In the genomic region with DNA sequence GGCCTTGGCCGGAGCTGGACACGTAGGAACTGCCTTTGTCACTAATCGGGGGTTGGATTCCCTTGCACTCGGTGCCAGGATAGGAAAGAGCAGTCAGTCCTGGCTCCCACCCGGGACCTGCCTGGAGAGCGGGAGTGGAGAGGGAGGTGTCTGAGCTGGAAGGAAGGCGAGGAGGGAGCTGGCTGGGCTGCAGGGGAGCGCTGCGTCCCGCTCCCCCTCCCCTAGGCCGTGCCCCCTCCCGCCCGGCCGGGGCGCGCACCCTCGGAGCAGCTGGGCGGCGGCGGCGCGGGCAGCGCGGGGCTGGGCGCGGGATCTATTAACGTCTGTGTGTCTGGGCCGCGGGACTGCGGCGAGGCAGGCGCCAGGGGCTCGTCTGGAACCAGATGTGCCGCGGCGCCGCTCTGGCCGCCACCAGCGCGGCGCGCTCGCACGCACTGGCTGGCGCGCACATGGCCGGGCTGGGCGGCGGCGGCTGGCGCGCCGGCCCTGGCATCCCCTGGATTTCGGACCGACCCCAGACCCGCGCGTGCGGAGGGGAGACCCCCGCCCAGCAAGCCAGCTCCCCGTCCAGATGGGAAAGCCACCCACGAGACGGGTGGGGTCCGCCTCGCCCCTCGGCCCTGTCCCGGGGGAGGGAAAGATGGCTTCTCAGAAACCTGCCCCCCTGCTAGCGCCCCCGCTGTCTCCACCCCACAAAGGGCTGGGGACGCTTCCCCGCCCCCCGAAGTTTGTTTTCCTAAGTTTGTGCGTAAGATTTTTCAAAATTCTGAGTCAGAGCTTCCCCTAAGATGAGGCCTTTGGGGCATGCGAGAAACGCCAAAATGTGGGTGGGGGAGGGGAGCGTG, we compare ENCODE assay signal across 9 cellular contexts. TPM values are rescaled to one million over a fixed set of nuclear protein-coding genes. Genes with fewer than 3 reads are reported as not detected.
DNase-seq lines count a peak whose midpoint lies in the region; ATAC-seq lines count a peak whose summit lies in the region.
"Had no signal": no experiment of that assay in that cellular context is flagged by ENCODE, and none has a peak within 500 bp of the region (broad histone marks: within the 10 kb centered on the region; RNA-seq: fewer than 3 reads in every experiment).

No MANE protein-coding gene starts in this region.

- peaks cover 4% of the 10 kb centered on the region; the same call in 1 of the 2 replicates for H3K4me1 ChIP-seq in iPS DF 6.9 (ENCODE audit: control insufficient read depth, insufficient read depth, low read length)

- peaks cover 9% of the 10 kb centered on the region for H3K4me1 Mint-ChIP-seq in activated naive CD8-positive, alpha-beta T cell treated with anti-CD3 and anti-CD28 coated beads, Interleukin-2, amount 50 U/mL, for 24 hours

- H3K27me3 Mint-ChIP-seq in activated naive CD8-positive, alpha-beta T cell treated with anti-CD3 and anti-CD28 coated beads, Interleukin-2, amount 50 U/mL, for 24 hours = peaks cover 45% of the 10 kb centered on the region

- WGBS in iPS DF 6.9 (ENCODE audit: insufficient coverage, insufficient read length) = no CpG with 5 or more reads among the region's 76 CpGs

- DNase-seq in AG20443 (ENCODE audit: low spot score) = peak; percentile 93
- peak; percentile 73 for DNase-seq in NCI-H2171 treated with DMSO at 0.1 percent for 48 hours (lab: John Stamatoyannopoulos, UW)
- DNase-seq in activated naive CD8-positive, alpha-beta T cell treated with anti-CD3 and anti-CD28 coated beads, Interleukin-2, amount 50 U/mL, for 24 hours = peak; percentile 61
- DNase-seq in iPS DF 6.9 (ENCODE audit: low read depth, low spot score) = no peak
- DNase-seq in stimulated activated CD4-positive, alpha-beta T cell treated with anti-CD3 and anti-CD28 coated beads, Interleukin-1b, Interleukin-23, amount 100 ng/mL, for 4 hours (ENCODE audit: low read depth in 2 of 2) = peak; percentile 28 to 61
- DNase-seq in occipital lobe (lab: John Stamatoyannopoulos, UW) = no peak

- ATAC-seq in activated naive CD8-positive, alpha-beta T cell treated with anti-CD3 and anti-CD28 coated beads, Interleukin-2, amount 50 U/mL, for 24 hours = peak; percentile 65
- no peak for ATAC-seq in GM21390 (IDR thresholded peaks at IDR 0.05; ENCODE audit: unreplicated experiment)
- ATAC-seq in GM21381 (IDR thresholded peaks at IDR 0.05; ENCODE audit: unreplicated experiment) = no peak

- H3K9me3 ChIP-seq in iPS DF 6.9 (ENCODE audit: control insufficient read depth, insufficient read depth, low read length) = no peaks in the 10 kb centered on the region

- no peak overlapping the region for H3K27ac ChIP-seq in iPS DF 6.9 (ENCODE audit: low read length)

- peak overlapping the region; percentile 78 for H3K27ac Mint-ChIP-seq in activated naive CD8-positive, alpha-beta T cell treated with anti-CD3 and anti-CD28 coated beads, Interleukin-2, amount 50 U/mL, for 24 hours

- H3K4me3 ChIP-seq in iPS DF 6.9 (ENCODE audit: low read length) = peak overlapping the region; percentile 61; the same call in 1 of the 2 replicates

- H3K27me3 ChIP-seq in iPS DF 6.9 (ENCODE audit: control insufficient read depth, insufficient read depth, low read length) = no peaks in the 10 kb centered on the region

- peak overlapping the region; percentile 73 for H3K4me3 Mint-ChIP-seq in activated naive CD8-positive, alpha-beta T cell treated with anti-CD3 and anti-CD28 coated beads, Interleukin-2, amount 50 U/mL, for 24 hours

- H3K36me3 ChIP-seq in iPS DF 6.9 (ENCODE audit: control insufficient read depth, insufficient read depth, low read length) = no peaks in the 10 kb centered on the region

- no peaks in the 10 kb centered on the region for H3K9me3 Mint-ChIP-seq in activated naive CD8-positive, alpha-beta T cell treated with anti-CD3 and anti-CD28 coated beads, Interleukin-2, amount 50 U/mL, for 24 hours

- H3K36me3 Mint-ChIP-seq in activated naive CD8-positive, alpha-beta T cell treated with anti-CD3 and anti-CD28 coated beads, Interleukin-2, amount 50 U/mL, for 24 hours (ENCODE audit: low read depth) = no peaks in the 10 kb centered on the region

RNA-seq across cellular contexts. Expression of a gene that starts 31.9 kb away (rescaled TPM):
- 0.16 TPM for total RNA-seq in occipital lobe
- total RNA-seq: glomerular endothelial cell had no signal

RNA-seq across cellular contexts. Expression of a gene that starts 55.4 kb away (rescaled TPM):
- 10.1 TPM for total RNA-seq in occipital lobe

RNA-seq across cellular contexts. Expression of a gene that starts 55.5 kb away (rescaled TPM):
- total RNA-seq in occipital lobe = 3.3 TPM

Comparison
In these comparisons a context has a peak if more than half of its experiments do, and no peak if none do; other contexts are left out.
1. DNase-seq: peak in AG20443 (single experiment), NCI-H2171 treated with DMSO at 0.1 percent for 48 hours (single experiment), activated naive CD8-positive, alpha-beta T cell treated with anti-CD3 and anti-CD28 coated beads, Interleukin-2, amount 50 U/mL, for 24 hours (single experiment) and stimulated activated CD4-positive, alpha-beta T cell treated with anti-CD3 and anti-CD28 coated beads, Interleukin-1b, Interleukin-23, amount 100 ng/mL, for 4 hours (2 of 2); none in iPS DF 6.9 (single experiment) and occipital lobe (single experiment).